ENCODE assay signal across 17 cellular contexts in genomic region chr22:32684822-32685187, GRCh38.
DNase-seq lines count a peak whose midpoint lies in the region; ATAC-seq and TF ChIP-seq lines count a peak whose summit lies in the region.
"Had no signal": no experiment of that assay in that cellular context is flagged by ENCODE, and none has a peak within 500 bp of the region (broad histone marks: within the 10 kb centered on the region; RNA-seq: fewer than 3 reads in every experiment).

No MANE protein-coding gene starts in this region.

- DNase-seq in GM23248: peak; percentile 6
- DNase-seq in RPMI7951 (ENCODE audit: low read depth): peak; percentile 65
- DNase-seq in fibroblast of lung (ENCODE audit: low read depth in 2 of 2): peak; percentile 53 to 63
- DNase-seq in smooth muscle cell (lab: John Stamatoyannopoulos, UW; ENCODE audit: unreplicated experiment): no peak
- no peak for DNase-seq in suprapubic skin (ENCODE audit: low spot score in 2 of 2)
- DNase-seq: Calu3; CD4-positive, alpha-beta T cell; GF-D8; HCEC 1CT; KBM-7; MG63; NCI-H2171; Peyer's patch; SHP77 had no signal

- TF ChIP-seq EP300 in suprapubic skin (IDR thresholded peaks at IDR 0.05): no peak

- H3K4me3 ChIP-seq in GM23248: no peak overlapping the region
- no peak overlapping the region for H3K4me3 ChIP-seq in fibroblast of lung (replicated peaks in 1 of 4; ENCODE audit: control extremely low read depth in 1 of 4, insufficient read depth in 1 of 4, low read depth in 3 of 4, low read length in 4 of 4)
- H3K4me3 ChIP-seq in smooth muscle cell: no peak overlapping the region
- no peak overlapping the region for H3K4me3 ChIP-seq in suprapubic skin
- H3K4me3 ChIP-seq: MG63, Peyer's patch had no signal

- no peaks in the 10 kb centered on the region for H4K20me1 ChIP-seq in GM23248 (ENCODE audit: insufficient read depth)
- no peaks in the 10 kb centered on the region for H4K20me1 ChIP-seq in fibroblast of lung (ENCODE audit: control insufficient read depth, extremely low read depth, insufficient read depth, low read length)
- no peaks in the 10 kb centered on the region for H4K20me1 ChIP-seq in smooth muscle cell (ENCODE audit: low read depth)

- H3K9me2 ChIP-seq in GM23248 (ENCODE audit: insufficient read depth): no peaks in the 10 kb centered on the region

- H3K9ac ChIP-seq in GM23248 (no peak overlapping the region), fibroblast of lung (ENCODE audit: insufficient read depth, low read length) (no peak overlapping the region), smooth muscle cell (ENCODE audit: low read depth) (no peak overlapping the region)

- TF ChIP-seq CTCF in fibroblast of lung (conservative IDR thresholded peaks at IDR 0.05 in 1 of 2, IDR thresholded peaks at IDR 0.05 in 1 of 2; ENCODE audit: low read depth in 1 of 2, low read length in 2 of 2) (no peak), smooth muscle cell (IDR thresholded peaks at IDR 0.05; ENCODE audit: borderline replicate concordance, insufficient read depth, poor library complexity, severe bottlenecking) (no peak), suprapubic skin (IDR thresholded peaks at IDR 0.05) (no peak)

- no peaks in the 10 kb centered on the region for H3K36me3 ChIP-seq in GM23248 (ENCODE audit: low read depth)
- no peaks in the 10 kb centered on the region for H3K36me3 ChIP-seq in fibroblast of lung (ENCODE audit: control insufficient read depth, insufficient read depth, low read length)
- no peaks in the 10 kb centered on the region for H3K36me3 ChIP-seq in smooth muscle cell (ENCODE audit: low read depth)
- H3K36me3 ChIP-seq in suprapubic skin: no peaks in the 10 kb centered on the region
- H3K36me3 ChIP-seq: MG63, Peyer's patch had no signal

- no peak overlapping the region for H3K4me2 ChIP-seq in GM23248 (ENCODE audit: unreplicated experiment)
- H3K4me2 ChIP-seq in fibroblast of lung (ENCODE audit: extremely low read depth, insufficient read depth, low read length): no peak overlapping the region
- H3K4me2 ChIP-seq in smooth muscle cell: peak overlapping the region; percentile 24

- in situ Hi-C loops in GM23248 (cut with MboI): no loop called here

- no peak for TF ChIP-seq POLR2A in suprapubic skin (IDR thresholded peaks at IDR 0.05)

- 66 to 67% methylated on average over 4 of the region's 4 CpGs for WGBS in GM23248 (ENCODE audit: low coverage in 1 of 2, low lambda C conversion rate in 2 of 2, missing lambda C conversion rate in 2 of 2), 2 experiments
- WGBS in smooth muscle cell (ENCODE audit: low lambda C conversion rate): 20% methylated on average over 4 of the region's 4 CpGs
- WGBS in suprapubic skin: 72% methylated on average over 4 of the region's 4 CpGs

- H3K9me3 ChIP-seq in GM23248 (ENCODE audit: low read depth) (no peaks in the 10 kb centered on the region), fibroblast of lung (ENCODE audit: control insufficient read depth, insufficient read depth, low read depth, low read length) (no peaks in the 10 kb centered on the region), smooth muscle cell (replicated peaks; ENCODE audit: low read depth) (no peaks in the 10 kb centered on the region), suprapubic skin (no peaks in the 10 kb centered on the region)
- H3K9me3 ChIP-seq: MG63, Peyer's patch had no signal

- H3K27me3 ChIP-seq in GM23248 (replicated peaks; ENCODE audit: insufficient read depth) (no peaks in the 10 kb centered on the region), fibroblast of lung (ENCODE audit: control insufficient read depth, insufficient read depth, low read length) (no peaks in the 10 kb centered on the region), smooth muscle cell (ENCODE audit: low read depth) (no peaks in the 10 kb centered on the region), suprapubic skin (no peaks in the 10 kb centered on the region)
- H3K27me3 ChIP-seq: MG63, Peyer's patch had no signal

- no peaks in the 10 kb centered on the region for H3K79me2 ChIP-seq in GM23248 (ENCODE audit: insufficient read depth)
- H3K79me2 ChIP-seq in fibroblast of lung (ENCODE audit: control insufficient read depth, insufficient read depth, low read length): no peaks in the 10 kb centered on the region
- no peaks in the 10 kb centered on the region for H3K79me2 ChIP-seq in smooth muscle cell (ENCODE audit: low read depth)

- no peaks in the 10 kb centered on the region for H3F3A ChIP-seq in GM23248 (ENCODE audit: insufficient read depth)
- no peaks in the 10 kb centered on the region for H3F3A ChIP-seq in smooth muscle cell (ENCODE audit: low read depth)

- H3K4me1 ChIP-seq in GM23248 (ENCODE audit: insufficient read depth): 0 out of 2 replicates have a peak, but pooled peaks cover 5% of the 10 kb centered on the region
- H3K4me1 ChIP-seq in fibroblast of lung (ENCODE audit: control insufficient read depth, extremely low read depth, insufficient read depth, low read length): no peaks in the 10 kb centered on the region
- no peaks in the 10 kb centered on the region for H3K4me1 ChIP-seq in smooth muscle cell (ENCODE audit: low read depth)
- H3K4me1 ChIP-seq in suprapubic skin: no peaks in the 10 kb centered on the region
- H3K4me1 ChIP-seq: Peyer's patch had no signal

- H2AFZ ChIP-seq in GM23248 (no peak overlapping the region), fibroblast of lung (ENCODE audit: low read length) (no peak overlapping the region), smooth muscle cell (ENCODE audit: low read depth) (no peak overlapping the region)

- H3K27ac ChIP-seq in GM23248: no peak overlapping the region
- H3K27ac ChIP-seq in fibroblast of lung (ENCODE audit: insufficient read depth, low read length): no peak overlapping the region
- H3K27ac ChIP-seq in smooth muscle cell (ENCODE audit: low read depth): peak overlapping the region; percentile 41
- no peak overlapping the region for H3K27ac ChIP-seq in suprapubic skin
- H3K27ac ChIP-seq: Peyer's patch had no signal

- ATAC-seq in GM18498 (IDR thresholded peaks at IDR 0.05; ENCODE audit: unreplicated experiment): no peak
- no peak for ATAC-seq in GM18868 (IDR thresholded peaks at IDR 0.05; ENCODE audit: unreplicated experiment)
- ATAC-seq: SK-N-SH treated with all-trans-retinoic acid at 6 μM for 48 hours had no signal

Comparison
In these comparisons a context has a peak if more than half of its experiments do, and no peak if none do; other contexts are left out.
1. DNase-seq: peak in GM23248 (single experiment), RPMI7951 (single experiment) and fibroblast of lung (2 of 2); none in smooth muscle cell (single experiment) and suprapubic skin (0 of 2).